ENCODE assay signal across 8 cellular contexts in the genomic region with DNA sequence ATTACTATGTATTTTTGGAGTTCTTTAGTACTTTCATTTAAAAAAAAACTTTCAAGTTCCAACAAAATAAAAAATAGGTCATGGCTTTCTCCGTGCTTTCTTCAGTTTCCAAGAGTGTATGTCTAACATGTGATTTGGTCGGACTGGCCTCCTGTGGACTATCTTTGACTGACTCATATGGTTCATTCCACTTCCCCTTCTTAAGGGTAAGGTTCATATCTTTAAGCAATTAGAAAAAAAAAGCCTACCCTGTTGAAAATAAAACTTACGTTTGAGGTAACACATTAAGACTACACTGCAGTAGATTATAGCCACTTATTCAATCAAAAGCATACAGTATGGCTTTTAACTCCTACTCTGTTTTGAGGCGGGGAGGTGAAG.
DNase-seq lines count a peak whose midpoint lies in the region; ATAC-seq and TF ChIP-seq lines count a peak whose summit lies in the region.

No MANE protein-coding gene starts in this region.

- no peaks in the 10 kb centered on the region for H3K9me3 ChIP-seq in aorta (ENCODE audit: control insufficient read depth, low read length)

- in situ Hi-C loops in astrocyte of the spinal cord (cut with HindIII; ENCODE audit: low sequenced_read_pairs) (no loop called here), ACHN (cut with HindIII; ENCODE audit: low pct_ligation_motif_present, low pct_unique_long_range_greater_than_20kb, low sequenced_read_pairs) (no loop called here)

- no peak overlapping the region for H3K27ac ChIP-seq in aorta (ENCODE audit: low read depth in 1 of 2, low read length in 2 of 2)

- WGBS in aorta, 2 donors = 80 to 85% methylated on average over 4 of the region's 4 CpGs

- no peaks in the 10 kb centered on the region for H3K27me3 ChIP-seq in aorta (ENCODE audit: control insufficient read depth in 1 of 2, insufficient read depth in 2 of 2, low read length in 1 of 2)

- H3K36me3 ChIP-seq in aorta (ENCODE audit: control insufficient read depth in 1 of 2, insufficient read depth in 2 of 2, low read length in 1 of 2) = no peaks in the 10 kb centered on the region

- ATAC-seq in GM19468 (IDR thresholded peaks at IDR 0.05; ENCODE audit: extremely low read depth, unreplicated experiment) = peak; percentile 99
- ATAC-seq in HG03439 (IDR thresholded peaks at IDR 0.05; ENCODE audit: unreplicated experiment) = peak; percentile 99
- peak; percentile 73 for ATAC-seq in stimulated activated naive CD8-positive, alpha-beta T cell treated with anti-CD3 and anti-CD28 coated beads, Interleukin-15, Interleukin-2, amounts not matched to agents 100 U/mL and 50 U/mL, for 24 hours
- no peak for ATAC-seq in aorta (ENCODE audit: low FRiP score)

- no peaks in the 10 kb centered on the region for H3K4me1 ChIP-seq in aorta (ENCODE audit: control insufficient read depth in 1 of 2, insufficient read depth in 2 of 2, low read length in 2 of 2)

- intact Hi-C loops in aorta (cut with DNase I) (no loop called here), head of caudate nucleus (cut with DNase I) (no loop called here)

- DNase-seq in CD1c-positive myeloid dendritic cell (ENCODE audit: extremely low spot score) = peak; percentile 86
- peak; percentile 87 for DNase-seq in astrocyte of the spinal cord (ENCODE audit: low read depth, low spot score)
- no peak for DNase-seq in stimulated activated naive CD8-positive, alpha-beta T cell treated with anti-CD3 and anti-CD28 coated beads, Interleukin-15, Interleukin-2, amounts not matched to agents 100 U/mL and 50 U/mL, for 24 hours
- DNase-seq in aorta = no peak
- no peak for DNase-seq in ACHN
- DNase-seq in head of caudate nucleus = no peak

- no peak overlapping the region for H3K4me3 ChIP-seq in astrocyte of the spinal cord (ENCODE audit: low read depth, low read length)
- no peak overlapping the region for H3K4me3 ChIP-seq in aorta (ENCODE audit: low read length in 2 of 2)

- no peak for TF ChIP-seq CTCF in astrocyte of the spinal cord (IDR thresholded peaks at IDR 0.05; ENCODE audit: low read depth, low read length)

Comparison
In these comparisons a context has a peak if more than half of its experiments do, and no peak if none do; other contexts are left out.
1. DNase-seq: peak in CD1c-positive myeloid dendritic cell (single experiment) and astrocyte of the spinal cord (single experiment); none in stimulated activated naive CD8-positive, alpha-beta T cell treated with anti-CD3 and anti-CD28 coated beads, Interleukin-15, Interleukin-2, amounts not matched to agents 100 U/mL and 50 U/mL, for 24 hours (single experiment), aorta (0 of 2), ACHN (single experiment) and head of caudate nucleus (0 of 42).